ENCODE assay signal across 13 cellular contexts in genomic region chr5:111685969-111686368, GRCh38.
DNase-seq lines count a peak whose midpoint lies in the region; ATAC-seq, FAIRE-seq and TF ChIP-seq lines count a peak whose summit lies in the region.
"Had no signal": no experiment of that assay in that cellular context is flagged by ENCODE, and none has a peak within 500 bp of the region (broad histone marks: within the 10 kb centered on the region; RNA-seq: fewer than 3 reads in every experiment).

No MANE protein-coding gene starts in this region.

- CTCF ChIA-PET in K562 (lab: Yijun Ruan, JAX; ENCODE audit: low intra/inter-chr PET ratio), result no interaction called here

- H3K4me2 ChIP-seq in K562 (ENCODE audit: insufficient read depth, low read length), result no peak overlapping the region
- H3K4me2 ChIP-seq: BLaER1 treated with 17β-estradiol and CSF1 and Interleukin-3, amounts not matched to agents 10 nM and 100 nM had no signal

- H3K4me3 ChIP-seq in K562, result no peak overlapping the region
- no peak overlapping the region for H3K4me3 ChIP-seq in left ventricle myocardium inferior
- H3K4me3 ChIP-seq: BLaER1 treated with 17β-estradiol and CSF1 and Interleukin-3, amounts not matched to agents 10 nM and 100 nM had no signal

- no peak overlapping the region for H3K27ac Mint-ChIP-seq in stimulated activated naive CD8-positive, alpha-beta T cell treated with anti-CD3 and anti-CD28 coated beads, Interleukin-15, amount 100 ng/mL, for 72 hours
- H3K27ac Mint-ChIP-seq: stimulated activated memory B cell treated with anti-CD40 and anti-IgM and Interleukin-4, amounts not matched to agents 10 μg/mL and 1 μg/mL and 100 μg/mL, for 72 hours had no signal

- intact Hi-C loops in K562 (cut with micrococcal nuclease) (loop anchor here (10.0 kb wide), 1 partner anchor 459 kb away; no protein-coding TSS in a partner anchor), left ventricle myocardium inferior (cut with micrococcal nuclease) (no loop called here), posterior cingulate gyrus (cut with DNase I) (no loop called here)

- no peak overlapping the region for H3K9ac ChIP-seq in K562 (ENCODE audit: insufficient read depth in 1 of 2, low read depth in 2 of 2, low read length in 2 of 2)
- H3K9ac ChIP-seq: BLaER1 treated with 17β-estradiol and CSF1 and Interleukin-3, amounts not matched to agents 10 nM and 100 nM had no signal

- in situ Hi-C loops in K562 (cut with MboI), result no loop called here

- no peak for TF ChIP-seq EP300 in K562 (IDR thresholded peaks at IDR 0.05; ENCODE audit: low read length)

- no peak overlapping the region for H3K4me3 Mint-ChIP-seq in stimulated activated naive CD8-positive, alpha-beta T cell treated with anti-CD3 and anti-CD28 coated beads, Interleukin-15, amount 100 ng/mL, for 72 hours
- H3K4me3 Mint-ChIP-seq: stimulated activated memory B cell treated with anti-CD40 and anti-IgM and Interleukin-4, amounts not matched to agents 10 μg/mL and 1 μg/mL and 100 μg/mL, for 72 hours had no signal

- no peaks in the 10 kb centered on the region for H3K4me1 ChIP-seq in K562 (replicated peaks in 1 of 2; ENCODE audit: control insufficient read depth in 2 of 2, insufficient read depth in 2 of 2, low read length in 2 of 2)
- peaks cover 16% of the 10 kb centered on the region for H3K4me1 ChIP-seq in left ventricle myocardium inferior

- DNase-seq in stimulated activated naive CD8-positive, alpha-beta T cell treated with anti-CD3 and anti-CD28 coated beads, Interleukin-15, amount 100 ng/mL, for 72 hours, result no peak
- no peak for DNase-seq in stimulated activated naive CD8-positive, alpha-beta T cell treated with anti-CD3 and anti-CD28 coated beads, Interleukin-15, Interleukin-2, amounts not matched to agents 100 U/mL and 50 U/mL, for 24 hours
- peak; percentile 28 for DNase-seq in HuH-7 (ENCODE audit: low spot score)
- peak in 2 of 4 experiments; percentile 8 for DNase-seq in K562 (ENCODE audit: extremely low read depth in 1 of 4, low spot score in 3 of 4)
- no peak for DNase-seq in left ventricle myocardium inferior
- DNase-seq in germinal center (ENCODE audit: low spot score), result no peak
- DNase-seq in posterior cingulate gyrus, result no peak
- DNase-seq: activated CD4-positive, alpha-beta T cell treated with anti-CD3 and anti-CD28 coated beads for 1 hour; hippocampal formation; MV-4-11 had no signal

- no peak overlapping the region for H2AFZ ChIP-seq in K562 (ENCODE audit: low read depth, low read length)

- H3K79me2 ChIP-seq in K562 (ENCODE audit: control insufficient read depth, insufficient read depth, low read length), result no peaks in the 10 kb centered on the region

- 0% methylated on average over 3 of the region's 3 CpGs for WGBS in K562 (ENCODE audit: insufficient coverage, low coverage, missing lambda C conversion rate)

- no peak for TF ChIP-seq POLR2A in K562 (conservative IDR thresholded peaks at IDR 0.05)

- TF ChIP-seq RAD21 in K562 (CRISPR knock-in tag; conservative IDR thresholded peaks at IDR 0.05 in 1 of 2, IDR thresholded peaks at IDR 0.05 in 1 of 2), result no peak

- peak in 2 of 3 experiments; percentile 8 to 18; a peak in 1 of 6 replicates for TF ChIP-seq CTCF in K562 (IDR thresholded peaks at IDR 0.05 in 2 of 3, conservative IDR thresholded peaks at IDR 0.05 in 1 of 3; ENCODE audit: insufficient read depth in 2 of 3, low read depth in 1 of 3, low read length in 3 of 3)
- TF ChIP-seq CTCF in left ventricle myocardium inferior (IDR thresholded peaks at IDR 0.05; ENCODE audit: borderline replicate concordance), result no peak

- no peaks in the 10 kb centered on the region for H3K9me3 Mint-ChIP-seq in stimulated activated naive CD8-positive, alpha-beta T cell treated with anti-CD3 and anti-CD28 coated beads, Interleukin-15, amount 100 ng/mL, for 72 hours
- H3K9me3 Mint-ChIP-seq: stimulated activated memory B cell treated with anti-CD40 and anti-IgM and Interleukin-4, amounts not matched to agents 10 μg/mL and 1 μg/mL and 100 μg/mL, for 72 hours had no signal

- POLR2A ChIA-PET in K562 (lab: Yijun Ruan, JAX), result no interaction called here

- H3K27me3 ChIP-seq in K562 (ENCODE audit: control insufficient read depth in 2 of 2, insufficient read depth in 2 of 2, low read length in 2 of 2), result no peaks in the 10 kb centered on the region; a peak in 1 of 5 replicates
- no peaks in the 10 kb centered on the region for H3K27me3 ChIP-seq in left ventricle myocardium inferior (ENCODE audit: low read depth)
- H3K27me3 ChIP-seq: BLaER1 treated with 17β-estradiol and CSF1 and Interleukin-3, amounts not matched to agents 10 nM and 100 nM had no signal

- peak; percentile 81 for ATAC-seq in stimulated activated naive CD8-positive, alpha-beta T cell treated with anti-CD3 and anti-CD28 coated beads, Interleukin-15, amount 100 ng/mL, for 72 hours
- ATAC-seq in stimulated activated naive CD8-positive, alpha-beta T cell treated with anti-CD3 and anti-CD28 coated beads, Interleukin-15, Interleukin-2, amounts not matched to agents 100 U/mL and 50 U/mL, for 24 hours, result no peak
- ATAC-seq in K562, result peak; percentile 61
- ATAC-seq in HG02852 (IDR thresholded peaks at IDR 0.05; ENCODE audit: unreplicated experiment), result no peak
- ATAC-seq: stimulated activated memory B cell treated with anti-CD40 and anti-IgM and Interleukin-4, amounts not matched to agents 10 μg/mL and 1 μg/mL and 100 μg/mL, for 72 hours had no signal

- no peaks in the 10 kb centered on the region for H3K9me1 ChIP-seq in K562 (ENCODE audit: control insufficient read depth, insufficient read depth, low read length)

- no peaks in the 10 kb centered on the region for H4K20me1 ChIP-seq in K562 (replicated peaks; ENCODE audit: control insufficient read depth, insufficient read depth, low read length)
- H4K20me1 ChIP-seq: BLaER1 treated with 17β-estradiol and CSF1 and Interleukin-3, amounts not matched to agents 10 nM and 100 nM had no signal

- H3K9me3 ChIP-seq in K562 (replicated peaks; ENCODE audit: control insufficient read depth, insufficient read depth, low read depth, low read length) (no peaks in the 10 kb centered on the region), left ventricle myocardium inferior (replicated peaks) (no peaks in the 10 kb centered on the region)
- H3K9me3 ChIP-seq: BLaER1 treated with 17β-estradiol and CSF1 and Interleukin-3, amounts not matched to agents 10 nM and 100 nM had no signal

- no peaks in the 10 kb centered on the region for H3K27me3 Mint-ChIP-seq in stimulated activated naive CD8-positive, alpha-beta T cell treated with anti-CD3 and anti-CD28 coated beads, Interleukin-15, amount 100 ng/mL, for 72 hours

- no TSS peak for BruUV-seq in K562 (replicated peaks; lab: Mats Ljungman, UMichigan)

- H3K4me1 Mint-ChIP-seq in stimulated activated naive CD8-positive, alpha-beta T cell treated with anti-CD3 and anti-CD28 coated beads, Interleukin-15, amount 100 ng/mL, for 72 hours, result no peaks in the 10 kb centered on the region
- H3K4me1 Mint-ChIP-seq: stimulated activated memory B cell treated with anti-CD40 and anti-IgM and Interleukin-4, amounts not matched to agents 10 μg/mL and 1 μg/mL and 100 μg/mL, for 72 hours had no signal

- no peak overlapping the region for H3K27ac ChIP-seq in K562 (ENCODE audit: extremely low read depth, low read depth, low read length)
- H3K27ac ChIP-seq in left ventricle myocardium inferior (replicated peaks), result no peak overlapping the region
- H3K27ac ChIP-seq: BLaER1 treated with 17β-estradiol and CSF1 and Interleukin-3, amounts not matched to agents 10 nM and 100 nM had no signal

- no peaks in the 10 kb centered on the region for H3K36me3 ChIP-seq in K562 (ENCODE audit: control insufficient read depth, insufficient read depth, low read length)
- no peaks in the 10 kb centered on the region for H3K36me3 ChIP-seq in left ventricle myocardium inferior
- H3K36me3 ChIP-seq: BLaER1 treated with 17β-estradiol and CSF1 and Interleukin-3, amounts not matched to agents 10 nM and 100 nM had no signal

- no peak for FAIRE-seq in K562 (lab: Jason Lieb, UNC)

TF ChIP-seq in K562, 482 proteins besides CTCF, POLR2A, EP300 and RAD21 (continues in another document):
- TF ChIP-seq NKRF (IDR thresholded peaks at IDR 0.05; ENCODE audit: borderline replicate concordance), result no peak
- no peak for TF ChIP-seq PPARD (CRISPR knock-in tag; IDR thresholded peaks at IDR 0.05)

Comparison
In these comparisons a context has a peak if more than half of its experiments do, and no peak if none do; other contexts are left out.
1. ATAC-seq: peak in stimulated activated naive CD8-positive, alpha-beta T cell treated with anti-CD3 and anti-CD28 coated beads, Interleukin-15, amount 100 ng/mL, for 72 hours (single experiment) and K562 (single experiment); none in stimulated activated naive CD8-positive, alpha-beta T cell treated with anti-CD3 and anti-CD28 coated beads, Interleukin-15, Interleukin-2, amounts not matched to agents 100 U/mL and 50 U/mL, for 24 hours (single experiment) and HG02852 (single experiment).